In genomic region chr5:176438959-176439757, GRCh38 we compare ENCODE assay signal across 11 cellular contexts. TPM values are rescaled to one million over a fixed set of nuclear protein-coding genes. Genes with fewer than 3 reads are reported as not detected.
DNase-seq lines count a peak whose midpoint lies in the region; ATAC-seq, FAIRE-seq and TF ChIP-seq lines count a peak whose summit lies in the region.
"Had no signal": no experiment of that assay in that cellular context is flagged by ENCODE, and none has a peak within 500 bp of the region (broad histone marks: within the 10 kb centered on the region; RNA-seq: fewer than 3 reads in every experiment).

No MANE protein-coding gene starts in this region.

- no peak for FAIRE-seq in D721Med (lab: Jason Lieb, UNC)

- no peak for TF ChIP-seq CTCF in astrocyte of the cerebellum (IDR thresholded peaks at IDR 0.05; ENCODE audit: low read depth, low read length, missing control alignments)
- TF ChIP-seq CTCF in D721Med (IDR thresholded peaks at IDR 0.05; ENCODE audit: insufficient read depth, missing control alignments), result no peak

- H3K4me3 ChIP-seq in astrocyte of the cerebellum (ENCODE audit: low read depth, low read length) (no peak overlapping the region), H7 (ENCODE audit: insufficient read depth, low read depth, low read length) (no peak overlapping the region)

- H3K27me3 ChIP-seq in H7 (ENCODE audit: control insufficient read depth, insufficient read depth, low read length), result no peaks in the 10 kb centered on the region

- no peak for ATAC-seq in HG03565 (IDR thresholded peaks at IDR 0.05; ENCODE audit: unreplicated experiment)

- no peaks in the 10 kb centered on the region for H3K36me3 ChIP-seq in H7 (replicated peaks; ENCODE audit: control insufficient read depth, insufficient read depth, low read length)

- in situ Hi-C loops in astrocyte of the cerebellum (cut with HindIII; ENCODE audit: low sequenced_read_pairs), result no loop called here

- peak; percentile 89 for DNase-seq in EH (ENCODE audit: low read depth)
- peak; percentile 81 for DNase-seq in NCI-H226
- peak; percentile 43 for DNase-seq in astrocyte of the cerebellum (ENCODE audit: low read depth)
- peak; percentile 72 to 90 for DNase-seq in lung microvascular endothelial cell (ENCODE audit: low read depth in 2 of 2)
- DNase-seq in NCI-H526 treated with DMSO at 0.1 percent for 48 hours (lab: John Stamatoyannopoulos, UW), result no peak
- DNase-seq in D721Med (ENCODE audit: insufficient read length, low spot score), result no peak
- DNase-seq in H7, result no peak
- DNase-seq: activated CD4-positive, alpha-beta memory T cell treated with anti-CD3 and anti-CD28 coated beads for 36 hours; effector CD4-positive, alpha-beta T cell; NCI-H510A had no signal

RNA-seq across cellular contexts. Expression of gene FAF2, which starts 9.0 kb away (rescaled TPM):
- 30.1 and 57.3 TPM in 2 replicates for total RNA-seq in lung microvascular endothelial cell
- 36.2 and 37.6 TPM in 2 replicates for total RNA-seq in H7 (2014; rRNA removed; shearing (Covaris generic))

RNA-seq across cellular contexts. Expression of gene CLTB, which starts 22.8 kb away (rescaled TPM):
- 90.7 and 171 TPM in 2 replicates for total RNA-seq in lung microvascular endothelial cell
- total RNA-seq in H7 (2014; rRNA removed; shearing (Covaris generic)), result 50.5 and 67.2 TPM in 2 replicates

RNA-seq across cellular contexts. Expression of gene HIGD2A, which starts 50.6 kb away (rescaled TPM):
- 35.1 and 41.3 TPM in 2 replicates for total RNA-seq in lung microvascular endothelial cell
- total RNA-seq in H7 (2014; rRNA removed; shearing (Covaris generic)), result 232 and 237 TPM in 2 replicates

RNA-seq across cellular contexts. Expression of gene NOP16, which starts 50.8 kb away (rescaled TPM):
- total RNA-seq in lung microvascular endothelial cell, result 9.4 and 11.7 TPM in 2 replicates
- total RNA-seq in H7 (2014; rRNA removed; shearing (Covaris generic)), result 46.9 and 56.2 TPM in 2 replicates

Comparison
In these comparisons a context has a peak if more than half of its experiments do, and no peak if none do; other contexts are left out.
1. DNase-seq: peak in EH (single experiment), NCI-H226 (single experiment), astrocyte of the cerebellum (single experiment) and lung microvascular endothelial cell (2 of 2); none in NCI-H526 treated with DMSO at 0.1 percent for 48 hours (single experiment), D721Med (single experiment) and H7 (single experiment).